1 cellular context compared by ENCODE assay signal in genomic region chr2:202583709-202584219, GRCh38.
TF ChIP-seq lines count a peak whose summit lies in the region.

No MANE protein-coding gene starts in this region.

TF ChIP-seq in HepG2, 621 proteins besides CTCF, POLR2A, EP300 and RAD21 (continued from another document):
- TF ChIP-seq MTERF4 (CRISPR knock-in tag; IDR thresholded peaks at IDR 0.05), result no peak
- TF ChIP-seq ZNF337 (CRISPR knock-in tag; IDR thresholded peaks at IDR 0.05; ENCODE audit: borderline replicate concordance, low read depth), result peak; percentile 99
- TF ChIP-seq SRSF1 (optimal IDR thresholded peaks at IDR 0.05; ENCODE audit: low read depth, low read length), result no peak
